In genomic region chr7:5470721-5471311, GRCh38 we compare ENCODE assay signal across 22 cellular contexts. TPM values are rescaled to one million over a fixed set of nuclear protein-coding genes. Genes with fewer than 3 reads are reported as not detected.
A peak's percentile ranks its signal among the peaks of the same experiment; 100 is the strongest.
DNase-seq lines count a peak whose midpoint lies in the region; ATAC-seq and TF ChIP-seq lines count a peak whose summit lies in the region.
"Had no signal": no experiment of that assay in that cellular context is flagged by ENCODE, and none has a peak within 500 bp of the region (broad histone marks: within the 10 kb centered on the region; RNA-seq: fewer than 3 reads in every experiment).

No MANE protein-coding gene starts in this region.

- H3K9me3 ChIP-seq in right atrium auricular region (no peaks in the 10 kb centered on the region), gastroesophageal sphincter (peaks cover 0 to 10% (median 0%) of the 10 kb centered on the region in 3 donors)
- H3K9me3 ChIP-seq: BLaER1 had no signal

- no peak overlapping the region for H3K27ac ChIP-seq in right atrium auricular region
- no peak overlapping the region for H3K27ac ChIP-seq in gastroesophageal sphincter
- H3K27ac ChIP-seq: BLaER1, PC-9, SK-N-MC, upper lobe of left lung had no signal

- intact Hi-C loops in Right ventricle myocardium inferior (cut with DNase I) (no loop called here), MCF 10A (cut with micrococcal nuclease) (no loop called here)

- peaks cover 6% of the 10 kb centered on the region for H3K27me3 Mint-ChIP-seq in nephron progenitor cell (ENCODE audit: low read depth, poor library complexity)
- no peaks in the 10 kb centered on the region for H3K27me3 Mint-ChIP-seq in MCF 10A (ENCODE audit: insufficient read depth, unreplicated experiment)
- H3K27me3 Mint-ChIP-seq in type B pancreatic cell, result no peaks in the 10 kb centered on the region
- H3K27me3 Mint-ChIP-seq: activated naive CD8-positive, alpha-beta T cell; dendritic cell treated with granulocyte-macrophage colony-stimulating factor and Interleukin-4, amounts not matched to agents 40 ng/mL and 50 ng/mL, for 4 days; stimulated activated naive CD8-positive, alpha-beta T cell treated with anti-CD3 and anti-CD28 coated beads, Interleukin-15, Interleukin-2, amounts not matched to agents 100 ng/mL and 50 ng/mL, for 24 hours had no signal

- H3K36me3 Mint-ChIP-seq in nephron progenitor cell (ENCODE audit: low read depth) (peaks cover 20% of the 10 kb centered on the region), MCF 10A (ENCODE audit: insufficient read depth, unreplicated experiment) (no peaks in the 10 kb centered on the region), type B pancreatic cell (peaks cover 3% of the 10 kb centered on the region)
- H3K36me3 Mint-ChIP-seq: activated naive CD8-positive, alpha-beta T cell had no signal

- 60 to 91% methylated on average over 2 to 8 of the region's 33 CpGs for WGBS in gastroesophageal sphincter (ENCODE audit: low coverage in 1 of 2), 2 donors

- H3K4me1 Mint-ChIP-seq in nephron progenitor cell (peaks cover 30% of the 10 kb centered on the region), MCF 10A (ENCODE audit: insufficient read depth, unreplicated experiment) (peaks cover 6% of the 10 kb centered on the region), type B pancreatic cell (ENCODE audit: unreplicated experiment) (no peaks in the 10 kb centered on the region)

- TF ChIP-seq CTCF in right atrium auricular region (IDR thresholded peaks at IDR 0.05), result no peak
- no peak for TF ChIP-seq CTCF in gastroesophageal sphincter (IDR thresholded peaks at IDR 0.05)
- no peak for TF ChIP-seq CTCF in nephron progenitor cell (IDR thresholded peaks at IDR 0.05)
- TF ChIP-seq CTCF in MCF 10A (IDR thresholded peaks at IDR 0.05; ENCODE audit: unreplicated experiment), result no peak
- no peak for TF ChIP-seq CTCF in type B pancreatic cell (conservative IDR thresholded peaks at IDR 0.05)

- TF ChIP-seq POLR2A in gastroesophageal sphincter (IDR thresholded peaks at IDR 0.05), result no peak

- H3K4me1 ChIP-seq in right atrium auricular region (peaks cover 0 to 8% of the 10 kb centered on the region in 2 donors), gastroesophageal sphincter (peaks cover 0 to 8% (median 0%) of the 10 kb centered on the region in 3 donors)
- H3K4me1 ChIP-seq: upper lobe of left lung had no signal

- H3K27ac Mint-ChIP-seq in nephron progenitor cell (no peak overlapping the region), MCF 10A (ENCODE audit: low read depth, unreplicated experiment) (no peak overlapping the region), type B pancreatic cell (no peak overlapping the region)
- H3K27ac Mint-ChIP-seq: activated naive CD8-positive, alpha-beta T cell; dendritic cell treated with granulocyte-macrophage colony-stimulating factor and Interleukin-4, amounts not matched to agents 40 ng/mL and 50 ng/mL, for 4 days; stimulated activated naive CD8-positive, alpha-beta T cell treated with anti-CD3 and anti-CD28 coated beads, Interleukin-15, Interleukin-2, amounts not matched to agents 100 ng/mL and 50 ng/mL, for 24 hours had no signal

- ATAC-seq in Right ventricle myocardium inferior (peak; percentile 79), gastroesophageal sphincter (peak; percentile 52)

- BruUV-seq in MCF 10A (replicated peaks; lab: Mats Ljungman, UMichigan), result no TSS peak

- DNase-seq in Right ventricle myocardium inferior (ENCODE audit: missing footprints) (peak; percentile 78), right atrium auricular region (ENCODE audit: low spot score) (no peak), nephron progenitor cell (peak; percentile 72), MCF 10A (ENCODE audit: unreplicated experiment) (no peak), foreskin melanocyte (no peak), type B pancreatic cell (ENCODE audit: extremely low spot score, unreplicated experiment) (no peak), KG1 (lab: John Stamatoyannopoulos, UW) (no peak)
- DNase-seq: activated CD4-positive, CD25-positive, alpha-beta regulatory T cell treated with anti-CD3 and anti-CD28 coated beads, Interleukin-2, amount 50 U/mL, for 72 hours; activated CD8-positive, alpha-beta memory T cell treated with anti-CD3 and anti-CD28 coated beads for 24 hours; Calu3; GOT3; Kasumi-1; NCI-H1436; NCI-H2171; PC-9 had no signal

- TF ChIP-seq EP300 in gastroesophageal sphincter (IDR thresholded peaks at IDR 0.05), result no peak

- no peaks in the 10 kb centered on the region for H3K27me3 ChIP-seq in right atrium auricular region
- no peaks in the 10 kb centered on the region for H3K27me3 ChIP-seq in gastroesophageal sphincter
- H3K27me3 ChIP-seq: BLaER1, upper lobe of left lung had no signal

- POLR2A ChIA-PET in MCF 10A (lab: Yijun Ruan, JAX), result no interaction called here

- CTCF ChIA-PET in MCF 10A (lab: Yijun Ruan, JAX), result interaction anchor here (0.6 kb wide), 1 partner anchor 96 kb away, joined by 3 read pairs; no protein-coding TSS in a partner anchor

- H3K36me3 ChIP-seq in right atrium auricular region (no peaks in the 10 kb centered on the region), gastroesophageal sphincter (peaks cover 0 to 5% of the 10 kb centered on the region in 2 donors)
- H3K36me3 ChIP-seq: BLaER1, upper lobe of left lung had no signal

- no peak overlapping the region for H3K4me3 ChIP-seq in right atrium auricular region
- no peak overlapping the region for H3K4me3 ChIP-seq in gastroesophageal sphincter
- H3K4me3 ChIP-seq: BLaER1, PC-9, SK-N-MC, upper lobe of left lung had no signal

- H3K4me3 Mint-ChIP-seq in nephron progenitor cell, result no peak overlapping the region
- H3K4me3 Mint-ChIP-seq in MCF 10A (ENCODE audit: unreplicated experiment), result no peak overlapping the region
- no peak overlapping the region for H3K4me3 Mint-ChIP-seq in type B pancreatic cell
- H3K4me3 Mint-ChIP-seq: activated naive CD8-positive, alpha-beta T cell; dendritic cell treated with granulocyte-macrophage colony-stimulating factor and Interleukin-4, amounts not matched to agents 40 ng/mL and 50 ng/mL, for 4 days; stimulated activated naive CD8-positive, alpha-beta T cell treated with anti-CD3 and anti-CD28 coated beads, Interleukin-15, Interleukin-2, amounts not matched to agents 100 ng/mL and 50 ng/mL, for 24 hours had no signal

- peaks cover 3% of the 10 kb centered on the region for H3K9me3 Mint-ChIP-seq in nephron progenitor cell
- no peaks in the 10 kb centered on the region for H3K9me3 Mint-ChIP-seq in MCF 10A (ENCODE audit: unreplicated experiment)
- H3K9me3 Mint-ChIP-seq in type B pancreatic cell, result no peaks in the 10 kb centered on the region
- H3K9me3 Mint-ChIP-seq: stimulated activated naive CD8-positive, alpha-beta T cell treated with anti-CD3 and anti-CD28 coated beads, Interleukin-15, Interleukin-2, amounts not matched to agents 100 ng/mL and 50 ng/mL, for 24 hours had no signal

RNA-seq across cellular contexts. Expression of gene FBXL18, which starts 42.8 kb away (rescaled TPM):
- total RNA-seq in Right ventricle myocardium inferior, result 6.5 TPM
- total RNA-seq in right atrium auricular region, result 1 to 10 TPM; 6.7 to 7.8 TPM
- total RNA-seq in gastroesophageal sphincter, result 10 to 100 TPM in 1 of 4 donors, 1 to 10 TPM in 3; 5.8 to 11.8 (median 8.2) TPM
- total RNA-seq in MCF 10A (2022), result 15.7 and 19.5 TPM in 2 replicates
- total RNA-seq in type B pancreatic cell (ENCODE audit: low replicate concordance), result 13.5 and 14.9 TPM in 2 replicates

RNA-seq across cellular contexts. Expression of gene TNRC18, which starts 47.2 kb away (rescaled TPM):
- 34.8 TPM for total RNA-seq in Right ventricle myocardium inferior
- total RNA-seq in right atrium auricular region, result 10 to 100 TPM; 32.0 to 53.6 TPM
- 100 to 1,000 TPM in 3 of 4 donors, 10 to 100 TPM in 1; 87.6 to 218 (median 124) TPM for total RNA-seq in gastroesophageal sphincter
- 120 and 132 TPM in 2 replicates for total RNA-seq in MCF 10A (2022)
- 135 and 169 TPM in 2 replicates for total RNA-seq in type B pancreatic cell (ENCODE audit: low replicate concordance)

RNA-seq across cellular contexts. Expression of gene ACTB, which starts 59.6 kb away (rescaled TPM):
- total RNA-seq in Right ventricle myocardium inferior (934 TPM), right atrium auricular region (1,000 to 10,000 TPM in 1 of 2 donors, 100 to 1,000 TPM in 1; 979 to 1,431 TPM), gastroesophageal sphincter (over 10,000 TPM in 1 of 4 donors, 1,000 to 10,000 TPM in 3; 4,936 to 13,281 (median 6,781) TPM), MCF 10A (2022) (1,855 and 2,659 TPM in 2 replicates), type B pancreatic cell (ENCODE audit: low replicate concordance) (3,466 and 4,253 TPM in 2 replicates)

Comparison
In these comparisons a context has a peak if more than half of its experiments do, and no peak if none do; other contexts are left out.
1. DNase-seq: peak in Right ventricle myocardium inferior (single experiment) and nephron progenitor cell (single experiment); none in right atrium auricular region (single experiment), MCF 10A (single experiment), foreskin melanocyte (single experiment), type B pancreatic cell (single experiment) and KG1 (single experiment).